ENCODE assay signal across 13 cellular contexts in the genomic region with DNA sequence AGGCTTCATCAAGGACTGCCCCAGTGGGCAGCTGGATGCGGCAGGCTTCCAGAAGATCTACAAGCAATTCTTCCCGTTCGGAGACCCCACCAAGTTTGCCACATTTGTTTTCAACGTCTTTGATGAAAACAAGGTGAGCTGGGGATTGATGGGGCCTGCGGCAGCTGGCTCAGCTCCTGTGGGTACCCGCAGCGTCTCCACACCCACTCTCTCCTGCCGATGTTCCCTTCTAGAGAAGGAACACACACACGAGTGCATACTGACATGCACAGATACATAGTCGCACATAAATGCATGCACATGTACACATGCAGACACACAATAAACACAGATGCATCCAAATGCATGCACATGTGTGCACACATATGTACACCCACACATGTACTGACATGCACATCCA. TPM values are rescaled to one million over a fixed set of nuclear protein-coding genes. Genes with fewer than 3 reads are reported as not detected.
A peak's percentile ranks its signal among the peaks of the same experiment; 100 is the strongest.
DNase-seq lines count a peak whose midpoint lies in the region; ATAC-seq and TF ChIP-seq lines count a peak whose summit lies in the region.
"Had no signal": no experiment of that assay in that cellular context is flagged by ENCODE, and none has a peak within 500 bp of the region (broad histone marks: within the 10 kb centered on the region; RNA-seq: fewer than 3 reads in every experiment).

No MANE protein-coding gene starts in this region.

- H3K27ac ChIP-seq in angular gyrus (ENCODE audit: low read depth, low read length) = peak overlapping the region; percentile 41
- peak overlapping the region in 48 of 59 donors; percentile 0 to 83 (median 57) for H3K27ac ChIP-seq in dorsolateral prefrontal cortex
- H3K27ac ChIP-seq in osteoblast (ENCODE audit: low read depth, low read length) = no peak overlapping the region
- H3K27ac ChIP-seq: C4-2B had no signal

- no peaks in the 10 kb centered on the region for H3K27me3 ChIP-seq in dorsolateral prefrontal cortex
- no peaks in the 10 kb centered on the region for H3K27me3 ChIP-seq in osteoblast (ENCODE audit: insufficient read depth, low read length)
- H3K27me3 ChIP-seq: BE2C had no signal

- H2AFZ ChIP-seq in osteoblast (ENCODE audit: low read length) = no peak overlapping the region

- H3K4me3 ChIP-seq in dorsolateral prefrontal cortex = no peak overlapping the region
- H3K4me3 ChIP-seq in osteoblast (ENCODE audit: insufficient read depth, low read length) = no peak overlapping the region
- H3K4me3 ChIP-seq: GM12878 had no signal

- peaks cover 60% of the 10 kb centered on the region for H3K79me2 ChIP-seq in osteoblast (ENCODE audit: insufficient read depth, low read length)

- TF ChIP-seq CTCF in dorsolateral prefrontal cortex (IDR thresholded peaks at IDR 0.05 in 54 of 56, conservative IDR thresholded peaks at IDR 0.05 in 2 of 56; ENCODE audit: low read depth in 1 of 56, partially characterized antibody in 56 of 56) (no peak), osteoblast (IDR thresholded peaks at IDR 0.05; ENCODE audit: extremely low read depth, low read depth, low read length) (no peak)

- intact Hi-C loops in dorsolateral prefrontal cortex (cut with DNase I) = no loop called here

- no peak for ATAC-seq in GM18861 (IDR thresholded peaks at IDR 0.05; ENCODE audit: unreplicated experiment)
- ATAC-seq: GM12878, HCT116 had no signal

- no peak for DNase-seq in dorsolateral prefrontal cortex
- DNase-seq in osteoblast (ENCODE audit: insufficient read length, low spot score, missing footprints) = peak; percentile 22
- DNase-seq in stimulated activated CD4-positive, alpha-beta T cell treated with anti-CD3 and anti-CD28 coated beads, Interleukin-4, amount 100 ng/mL, for 4 hours = no peak
- DNase-seq in AG08395 (ENCODE audit: low spot score) = no peak
- no peak for DNase-seq in NCI-H1105 (lab: John Stamatoyannopoulos, UW)
- DNase-seq: BE2C, DMS79 had no signal

- peaks cover 12% of the 10 kb centered on the region for H3K36me3 ChIP-seq in osteoblast (ENCODE audit: insufficient read depth, low read length)

- peaks cover 33% of the 10 kb centered on the region for H4K20me1 ChIP-seq in osteoblast (ENCODE audit: insufficient read depth, low read length)

- H3K4me1 ChIP-seq in osteoblast (ENCODE audit: insufficient read depth, low read length) = peaks cover 11% of the 10 kb centered on the region

- H3K4me2 ChIP-seq in osteoblast (ENCODE audit: insufficient read depth, low read length) = no peak overlapping the region

- H3K9me3 ChIP-seq in osteoblast (ENCODE audit: low read depth, low read length) = no peaks in the 10 kb centered on the region
- H3K9me3 ChIP-seq: BE2C had no signal

RNA-seq across cellular contexts. Expression of a gene that starts 45.6 kb away (rescaled TPM):
- 100 to 1,000 TPM; 134 to 718 (median 501) TPM for total RNA-seq in dorsolateral prefrontal cortex
- total RNA-seq in osteoblast = 43.0 and 49.9 TPM in 2 replicates

RNA-seq across cellular contexts. Expression of a gene that starts 47.7 kb away (rescaled TPM):
- total RNA-seq in dorsolateral prefrontal cortex = 1 to 10 TPM in 44 of 120 experiments, under 1 TPM in 76; 0.16 to 2.9 (median 0.85) TPM
- under 0.01 TPM in 2 replicates for total RNA-seq in osteoblast
- total RNA-seq: CD4-positive, alpha-beta memory T cell; GM12878 had no signal
